Comparison of ENCODE assay signal across 10 cellular contexts in the genomic region with DNA sequence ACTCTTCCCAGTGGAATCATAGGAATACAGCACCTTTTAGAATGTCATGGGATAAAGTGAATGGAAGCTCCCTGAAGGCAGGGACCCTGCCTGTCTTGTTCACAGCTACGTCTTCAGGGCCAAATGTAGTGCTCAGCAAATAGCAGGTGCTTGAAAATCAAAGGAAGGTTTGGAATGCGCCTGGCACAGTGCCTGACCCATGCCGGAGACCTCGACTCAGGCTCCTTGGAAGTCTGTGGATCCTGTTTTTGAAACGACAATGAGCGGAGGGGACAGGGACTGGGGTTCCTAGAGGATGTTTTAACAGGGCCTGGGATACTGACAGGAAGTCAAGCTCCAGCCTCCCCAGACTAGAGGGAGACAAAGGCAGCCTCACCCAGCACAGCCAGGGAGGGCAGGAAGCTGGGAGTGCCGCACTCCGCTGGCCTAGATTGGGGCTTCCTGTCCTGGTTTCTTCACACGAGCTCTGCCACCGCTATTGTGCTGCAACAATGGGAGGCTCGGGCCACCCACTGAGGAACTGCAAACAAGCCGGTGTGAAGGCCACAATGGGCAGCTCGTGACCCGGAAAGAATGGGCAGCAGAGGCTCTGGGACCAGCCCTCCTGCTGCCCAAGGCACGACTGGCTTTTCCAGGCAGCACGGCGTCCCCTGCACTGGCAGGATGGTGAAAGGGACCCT.
DNase-seq lines count a peak whose midpoint lies in the region; TF ChIP-seq lines count a peak whose summit lies in the region.
"Had no signal": no experiment of that assay in that cellular context is flagged by ENCODE, and none has a peak within 500 bp of the region (broad histone marks: within the 10 kb centered on the region; RNA-seq: fewer than 3 reads in every experiment).

No MANE protein-coding gene starts in this region.

- H3K27ac ChIP-seq in RWPE1: no peak overlapping the region
- H3K27ac ChIP-seq: parathyroid adenoma, VCaP had no signal

- CTCF ChIA-PET in activated CD4-positive, alpha-beta memory T cell treated with anti-CD3 and anti-CD28 coated beads, Interleukin-2, amount 10 ng/mL, durations not matched to agents 7 days and 5 days (lab: Charles Lee): interaction anchor here (0.7 to 2.5 kb wide), 5 partner anchors 11 to 154 kb away, joined by 3 to 8 read pairs (median 4); a partner anchor contains a TSS
- CTCF ChIA-PET in MCF 10A (lab: Yijun Ruan, JAX): interaction anchor here (0.7 kb wide), 1 partner anchor 1089 kb away, joined by 3 read pairs; no protein-coding TSS in a partner anchor
- CTCF ChIA-PET in RWPE1 (lab: Yijun Ruan, JAX): interaction anchor here (1.2 kb wide), 1 partner anchor 94 kb away, joined by 4 read pairs; no protein-coding TSS in a partner anchor

- peaks cover 76% of the 10 kb centered on the region for H3K4me1 Mint-ChIP-seq in activated CD4-positive, alpha-beta memory T cell treated with anti-CD3 and anti-CD28 coated beads, Interleukin-2, amount 10 ng/mL, durations not matched to agents 7 days and 5 days
- H3K4me1 Mint-ChIP-seq in glutamatergic neuron (ENCODE audit: low read depth, unreplicated experiment): peaks cover 74% of the 10 kb centered on the region
- H3K4me1 Mint-ChIP-seq in MCF 10A (ENCODE audit: insufficient read depth, unreplicated experiment): no peaks in the 10 kb centered on the region

- TF ChIP-seq CTCF in glutamatergic neuron (IDR thresholded peaks at IDR 0.05; ENCODE audit: partially characterized antibody, unreplicated experiment) (no peak), MCF 10A (IDR thresholded peaks at IDR 0.05; ENCODE audit: unreplicated experiment) (no peak), RWPE1 (conservative IDR thresholded peaks at IDR 0.05; ENCODE audit: low read depth) (no peak)

- BruUV-seq in MCF 10A (replicated peaks; lab: Mats Ljungman, UMichigan): no TSS peak

- peak; percentile 20 for DNase-seq in stimulated activated CD4-positive, alpha-beta T cell treated with anti-CD3 and anti-CD28 coated beads, Interleukin-1b, Interleukin-23, amount 100 ng/mL, for 48 hours
- no peak for DNase-seq in stimulated activated CD4-positive, alpha-beta T cell treated with anti-CD3 and anti-CD28 coated beads, Interleukin-2, amount 100 ng/mL, for 48 hours
- peak; percentile 71 for DNase-seq in activated CD4-positive, alpha-beta memory T cell treated with anti-CD3 and anti-CD28 coated beads, Interleukin-2, amount 10 ng/mL, durations not matched to agents 7 days and 5 days
- DNase-seq in glutamatergic neuron: no peak
- DNase-seq in putamen (ENCODE audit: low spot score): peak; percentile 76
- DNase-seq in NCI-H1048 (lab: John Stamatoyannopoulos, UW): no peak
- no peak for DNase-seq in MCF 10A (ENCODE audit: unreplicated experiment)
- no peak for DNase-seq in RWPE1 (ENCODE audit: low spot score)

- H3K27ac Mint-ChIP-seq in activated CD4-positive, alpha-beta memory T cell treated with anti-CD3 and anti-CD28 coated beads, Interleukin-2, amount 10 ng/mL, durations not matched to agents 7 days and 5 days: peak overlapping the region; percentile 93
- H3K27ac Mint-ChIP-seq in glutamatergic neuron (ENCODE audit: unreplicated experiment): peak overlapping the region; percentile 85
- no peak overlapping the region for H3K27ac Mint-ChIP-seq in MCF 10A (ENCODE audit: low read depth, unreplicated experiment)

- H3K4me3 Mint-ChIP-seq in activated CD4-positive, alpha-beta memory T cell treated with anti-CD3 and anti-CD28 coated beads, Interleukin-2, amount 10 ng/mL, durations not matched to agents 7 days and 5 days: peak overlapping the region; percentile 51
- H3K4me3 Mint-ChIP-seq in glutamatergic neuron (ENCODE audit: unreplicated experiment) (no peak overlapping the region), MCF 10A (ENCODE audit: unreplicated experiment) (no peak overlapping the region)

- no peaks in the 10 kb centered on the region for H3K27me3 Mint-ChIP-seq in activated CD4-positive, alpha-beta memory T cell treated with anti-CD3 and anti-CD28 coated beads, Interleukin-2, amount 10 ng/mL, durations not matched to agents 7 days and 5 days
- H3K27me3 Mint-ChIP-seq in glutamatergic neuron (ENCODE audit: unreplicated experiment) (peaks cover 39% of the 10 kb centered on the region), MCF 10A (ENCODE audit: insufficient read depth, unreplicated experiment) (peaks cover 25% of the 10 kb centered on the region)

- peaks cover 8% of the 10 kb centered on the region for H3K9me3 Mint-ChIP-seq in activated CD4-positive, alpha-beta memory T cell treated with anti-CD3 and anti-CD28 coated beads, Interleukin-2, amount 10 ng/mL, durations not matched to agents 7 days and 5 days
- peaks cover 47% of the 10 kb centered on the region for H3K9me3 Mint-ChIP-seq in glutamatergic neuron (ENCODE audit: unreplicated experiment)
- H3K9me3 Mint-ChIP-seq in MCF 10A (ENCODE audit: unreplicated experiment): no peaks in the 10 kb centered on the region

- H3K36me3 Mint-ChIP-seq in activated CD4-positive, alpha-beta memory T cell treated with anti-CD3 and anti-CD28 coated beads, Interleukin-2, amount 10 ng/mL, durations not matched to agents 7 days and 5 days (ENCODE audit: low read depth): peaks cover 85% of the 10 kb centered on the region
- H3K36me3 Mint-ChIP-seq in glutamatergic neuron (ENCODE audit: unreplicated experiment): peaks cover 17% of the 10 kb centered on the region
- H3K36me3 Mint-ChIP-seq in MCF 10A (ENCODE audit: insufficient read depth, unreplicated experiment): no peaks in the 10 kb centered on the region

- POLR2A ChIA-PET in activated CD4-positive, alpha-beta memory T cell treated with anti-CD3 and anti-CD28 coated beads, Interleukin-2, amount 10 ng/mL, durations not matched to agents 7 days and 5 days (lab: Charles Lee): interaction anchor here (0.7 to 4.3 kb wide), 15 partner anchors 9 to 77 kb away, joined by 3 to 58 read pairs (median 4); a partner anchor contains a TSS
- POLR2A ChIA-PET in MCF 10A (lab: Yijun Ruan, JAX) (no interaction called here), RWPE1 (lab: Yijun Ruan, JAX; ENCODE audit: low non-redundant PET) (no interaction called here)

- intact Hi-C loops in MCF 10A (cut with micrococcal nuclease): no loop called here

Comparison
In these comparisons a context has a peak if more than half of its experiments do, and no peak if none do; other contexts are left out.
1. DNase-seq: peak in stimulated activated CD4-positive, alpha-beta T cell treated with anti-CD3 and anti-CD28 coated beads, Interleukin-1b, Interleukin-23, amount 100 ng/mL, for 48 hours (single experiment), activated CD4-positive, alpha-beta memory T cell treated with anti-CD3 and anti-CD28 coated beads, Interleukin-2, amount 10 ng/mL, durations not matched to agents 7 days and 5 days (single experiment) and putamen (single experiment); none in stimulated activated CD4-positive, alpha-beta T cell treated with anti-CD3 and anti-CD28 coated beads, Interleukin-2, amount 100 ng/mL, for 48 hours (0 of 2), glutamatergic neuron (single experiment), NCI-H1048 (single experiment), MCF 10A (single experiment) and RWPE1 (single experiment).